Comparison of ENCODE assay signal across 1 cellular context in the genomic region with DNA sequence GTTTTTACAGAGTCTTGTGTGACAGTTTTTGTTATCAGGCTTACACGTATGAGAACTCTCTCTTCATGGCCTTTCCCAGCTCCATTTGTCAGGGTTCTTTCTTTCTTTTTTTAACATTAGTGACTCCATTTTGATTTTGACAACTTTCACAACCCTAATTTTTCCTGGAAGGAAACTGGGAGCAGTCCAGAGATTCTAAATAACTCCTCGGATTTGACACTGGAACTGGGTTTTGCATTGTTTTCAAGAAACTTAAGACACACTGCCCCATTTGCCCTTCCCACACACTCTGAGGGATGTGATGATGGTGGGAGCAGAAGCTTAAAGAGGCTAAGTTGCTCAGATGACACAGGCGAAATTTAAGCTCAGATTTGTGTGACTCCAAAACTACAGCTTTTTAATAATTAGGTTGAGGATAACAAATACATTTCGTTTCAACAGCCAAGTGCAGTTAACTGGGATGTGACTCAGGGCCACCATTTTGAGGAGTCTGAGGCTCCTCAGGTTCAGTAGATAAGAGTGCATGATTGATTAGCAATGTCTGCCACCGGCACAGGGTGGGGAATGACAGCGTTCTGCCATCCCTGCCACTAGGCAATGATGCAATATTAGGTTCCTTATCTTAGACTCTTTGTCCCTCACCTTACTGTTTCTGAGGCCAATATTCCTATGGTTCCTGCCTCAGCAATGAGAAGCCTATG.
TF ChIP-seq lines count a peak whose summit lies in the region.

No MANE protein-coding gene starts in this region.

TF ChIP-seq in K562, 482 proteins besides CTCF, POLR2A, EP300 and RAD21 (continued from another document and continues in another):
- TF ChIP-seq ZBTB40 (IDR thresholded peaks at IDR 0.05) (no peak), ZBTB40 (CRISPR knock-in tag; IDR thresholded peaks at IDR 0.05) (no peak), E2F3 (CRISPR knock-in tag; IDR thresholded peaks at IDR 0.05) (0 out of 2 replicates have a peak, but pooled peaks have one; percentile 37), ZNF57 (CRISPR knock-in tag; IDR thresholded peaks at IDR 0.05) (no peak), ETV5 (CRISPR knock-in tag; IDR thresholded peaks at IDR 0.05; ENCODE audit: low read depth) (no peak), PRMT5 (CRISPR knock-in tag; IDR thresholded peaks at IDR 0.05) (no peak), ZFX (CRISPR knock-in tag; IDR thresholded peaks at IDR 0.05) (no peak), DMBX1 (CRISPR knock-in tag; IDR thresholded peaks at IDR 0.05; ENCODE audit: borderline replicate concordance) (0 out of 2 replicates have a peak, but pooled peaks have one; percentile 32), ARID1B (IDR thresholded peaks at IDR 0.05) (no peak; the same call in 1 of the 2 replicates), BMI1 (IDR thresholded peaks at IDR 0.05; ENCODE audit: low read length) (no peak), HEY1 (CRISPR knock-in tag; IDR thresholded peaks at IDR 0.05; ENCODE audit: borderline replicate concordance) (no peak), SRSF7 (optimal IDR thresholded peaks at IDR 0.05; ENCODE audit: low read depth, low read length) (no peak), ZNF436 (CRISPR knock-in tag; IDR thresholded peaks at IDR 0.05) (no peak), TAL1 (IDR thresholded peaks at IDR 0.05) (no peak), ATF6 (CRISPR knock-in tag; IDR thresholded peaks at IDR 0.05) (no peak), NCOA4 (IDR thresholded peaks at IDR 0.05; ENCODE audit: partially characterized antibody) (no peak), MYC (IDR thresholded peaks at IDR 0.05; ENCODE audit: low read depth, low read length) (peak; percentile 80), MYC (CRISPR knock-in tag; IDR thresholded peaks at IDR 0.05; ENCODE audit: borderline replicate concordance, low read depth) (no peak), TCF7L2 (IDR thresholded peaks at IDR 0.05; ENCODE audit: low read depth, low read length) (no peak), DDX20 (tag; IDR thresholded peaks at IDR 0.05; ENCODE audit: low read depth) (peak; percentile 79; the same call in 1 of the 2 replicates), USF1 (CRISPR knock-in tag; IDR thresholded peaks at IDR 0.05) (no peak), ZHX1 (conservative IDR thresholded peaks at IDR 0.05; ENCODE audit: low read length) (no peak), TRIM28 (IDR thresholded peaks at IDR 0.05) (no peak), NONO (IDR thresholded peaks at IDR 0.05; ENCODE audit: low read depth in 2 of 2, low read length in 1 of 2) (no peak), KDM4B (IDR thresholded peaks at IDR 0.05; ENCODE audit: borderline replicate concordance in 2 of 2, low read depth in 1 of 2) (no peak), CBX3 (IDR thresholded peaks at IDR 0.05; ENCODE audit: borderline replicate concordance in 1 of 2, low read length in 2 of 2) (no peak), ZNF174 (CRISPR knock-in tag; IDR thresholded peaks at IDR 0.05) (no peak), MEF2A (IDR thresholded peaks at IDR 0.05; ENCODE audit: control insufficient read depth, low read depth, low read length) (no peak), JUNB (CRISPR knock-in tag; conservative IDR thresholded peaks at IDR 0.05) (no peak), SPI1 (IDR thresholded peaks at IDR 0.05; ENCODE audit: borderline replicate concordance, low read depth, low read length) (no peak)
- TF ChIP-seq, protein P1, sequence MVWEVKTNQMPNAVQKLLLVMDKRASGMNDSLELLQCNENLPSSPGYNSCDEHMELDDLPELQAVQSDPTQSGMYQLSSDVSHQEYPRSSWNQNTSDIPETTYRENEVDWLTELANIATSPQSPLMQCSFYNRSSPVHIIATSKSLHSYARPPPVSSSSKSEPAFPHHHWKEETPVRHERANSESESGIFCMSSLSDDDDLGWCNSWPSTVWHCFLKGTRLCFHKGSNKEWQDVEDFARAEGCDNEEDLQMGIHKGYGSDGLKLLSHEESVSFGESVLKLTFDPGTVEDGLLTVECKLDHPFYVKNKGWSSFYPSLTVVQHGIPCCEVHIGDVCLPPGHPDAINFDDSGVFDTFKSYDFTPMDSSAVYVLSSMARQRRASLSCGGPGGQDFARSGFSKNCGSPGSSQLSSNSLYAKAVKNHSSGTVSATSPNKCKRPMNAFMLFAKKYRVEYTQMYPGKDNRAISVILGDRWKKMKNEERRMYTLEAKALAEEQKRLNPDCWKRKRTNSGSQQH (CRISPR knock-in tag; IDR thresholded peaks at IDR 0.05) = no peak
- TF ChIP-seq, protein P2, sequence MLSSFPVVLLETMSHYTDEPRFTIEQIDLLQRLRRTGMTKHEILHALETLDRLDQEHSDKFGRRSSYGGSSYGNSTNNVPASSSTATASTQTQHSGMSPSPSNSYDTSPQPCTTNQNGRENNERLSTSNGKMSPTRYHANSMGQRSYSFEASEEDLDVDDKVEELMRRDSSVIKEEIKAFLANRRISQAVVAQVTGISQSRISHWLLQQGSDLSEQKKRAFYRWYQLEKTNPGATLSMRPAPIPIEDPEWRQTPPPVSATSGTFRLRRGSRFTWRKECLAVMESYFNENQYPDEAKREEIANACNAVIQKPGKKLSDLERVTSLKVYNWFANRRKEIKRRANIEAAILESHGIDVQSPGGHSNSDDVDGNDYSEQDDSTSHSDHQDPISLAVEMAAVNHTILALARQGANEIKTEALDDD (IDR thresholded peaks at IDR 0.05) = no peak
- TF ChIP-seq, protein P3, sequence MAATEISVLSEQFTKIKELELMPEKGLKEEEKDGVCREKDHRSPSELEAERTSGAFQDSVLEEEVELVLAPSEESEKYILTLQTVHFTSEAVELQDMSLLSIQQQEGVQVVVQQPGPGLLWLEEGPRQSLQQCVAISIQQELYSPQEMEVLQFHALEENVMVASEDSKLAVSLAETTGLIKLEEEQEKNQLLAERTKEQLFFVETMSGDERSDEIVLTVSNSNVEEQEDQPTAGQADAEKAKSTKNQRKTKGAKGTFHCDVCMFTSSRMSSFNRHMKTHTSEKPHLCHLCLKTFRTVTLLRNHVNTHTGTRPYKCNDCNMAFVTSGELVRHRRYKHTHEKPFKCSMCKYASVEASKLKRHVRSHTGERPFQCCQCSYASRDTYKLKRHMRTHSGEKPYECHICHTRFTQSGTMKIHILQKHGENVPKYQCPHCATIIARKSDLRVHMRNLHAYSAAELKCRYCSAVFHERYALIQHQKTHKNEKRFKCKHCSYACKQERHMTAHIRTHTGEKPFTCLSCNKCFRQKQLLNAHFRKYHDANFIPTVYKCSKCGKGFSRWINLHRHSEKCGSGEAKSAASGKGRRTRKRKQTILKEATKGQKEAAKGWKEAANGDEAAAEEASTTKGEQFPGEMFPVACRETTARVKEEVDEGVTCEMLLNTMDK (IDR thresholded peaks at IDR 0.05; ENCODE audit: borderline replicate concordance, insufficient read depth, low read depth, low read length, poor library complexity, severe bottlenecking) = no peak
- TF ChIP-seq, protein P4, sequence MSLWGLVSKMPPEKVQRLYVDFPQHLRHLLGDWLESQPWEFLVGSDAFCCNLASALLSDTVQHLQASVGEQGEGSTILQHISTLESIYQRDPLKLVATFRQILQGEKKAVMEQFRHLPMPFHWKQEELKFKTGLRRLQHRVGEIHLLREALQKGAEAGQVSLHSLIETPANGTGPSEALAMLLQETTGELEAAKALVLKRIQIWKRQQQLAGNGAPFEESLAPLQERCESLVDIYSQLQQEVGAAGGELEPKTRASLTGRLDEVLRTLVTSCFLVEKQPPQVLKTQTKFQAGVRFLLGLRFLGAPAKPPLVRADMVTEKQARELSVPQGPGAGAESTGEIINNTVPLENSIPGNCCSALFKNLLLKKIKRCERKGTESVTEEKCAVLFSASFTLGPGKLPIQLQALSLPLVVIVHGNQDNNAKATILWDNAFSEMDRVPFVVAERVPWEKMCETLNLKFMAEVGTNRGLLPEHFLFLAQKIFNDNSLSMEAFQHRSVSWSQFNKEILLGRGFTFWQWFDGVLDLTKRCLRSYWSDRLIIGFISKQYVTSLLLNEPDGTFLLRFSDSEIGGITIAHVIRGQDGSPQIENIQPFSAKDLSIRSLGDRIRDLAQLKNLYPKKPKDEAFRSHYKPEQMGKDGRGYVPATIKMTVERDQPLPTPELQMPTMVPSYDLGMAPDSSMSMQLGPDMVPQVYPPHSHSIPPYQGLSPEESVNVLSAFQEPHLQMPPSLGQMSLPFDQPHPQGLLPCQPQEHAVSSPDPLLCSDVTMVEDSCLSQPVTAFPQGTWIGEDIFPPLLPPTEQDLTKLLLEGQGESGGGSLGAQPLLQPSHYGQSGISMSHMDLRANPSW (CRISPR knock-in tag; IDR thresholded peaks at IDR 0.05) = no peak
